Comparison of ENCODE assay signal across 19 cellular contexts in genomic region chr12:88242939-88243338, GRCh38.
DNase-seq lines count a peak whose midpoint lies in the region; ATAC-seq, FAIRE-seq and TF ChIP-seq lines count a peak whose summit lies in the region.
"Had no signal": no experiment of that assay in that cellular context is flagged by ENCODE, and none has a peak within 500 bp of the region (broad histone marks: within the 10 kb centered on the region; RNA-seq: fewer than 3 reads in every experiment).

No MANE protein-coding gene starts in this region.

- H3K4me2 ChIP-seq in A549 (peak overlapping the region; percentile 54), keratinocyte (ENCODE audit: control insufficient read depth, extremely low read depth, insufficient read depth, low read depth, low read length) (peak overlapping the region; percentile 42)

- ATAC-seq in A549 (no peak), GM18511 (IDR thresholded peaks at IDR 0.05; ENCODE audit: unreplicated experiment) (no peak)
- no peak for ATAC-seq in CD8-positive, alpha-beta T cell

- FAIRE-seq in A549 (lab: Jason Lieb, UNC) (no peak), keratinocyte (lab: Jason Lieb, UNC) (no peak)
- FAIRE-seq: HTR-8/SVneo had no signal

- H4K20me1 ChIP-seq in keratinocyte (ENCODE audit: control insufficient read depth, extremely low read depth, insufficient read depth, low read length): no peaks in the 10 kb centered on the region

- peak overlapping the region in 2 of 7 donors; percentile 14 to 65 for H3K27ac Mint-ChIP-seq in CD14-positive monocyte
- H3K27ac Mint-ChIP-seq in activated T-helper 2 cell treated with anti-CD3 and anti-CD28 coated beads, Interferon-gamma antibody, Interleukin-2, Interleukin-4, amounts not matched to agents 10 μg/mL and 5 μg/mL and 100 μg/mL, durations not matched to agents 14 hours and 24 hours and 36 hours: peak overlapping the region; percentile 93
- no peak overlapping the region for H3K27ac Mint-ChIP-seq in CD8-positive, alpha-beta T cell

- H3K27me3 Mint-ChIP-seq in CD14-positive monocyte (ENCODE audit: low read depth in 3 of 3): peaks cover 0 to 4% (median 0%) of the 10 kb centered on the region in 3 donors
- no peaks in the 10 kb centered on the region for H3K27me3 Mint-ChIP-seq in activated T-helper 2 cell treated with anti-CD3 and anti-CD28 coated beads, Interferon-gamma antibody, Interleukin-2, Interleukin-4, amounts not matched to agents 10 μg/mL and 5 μg/mL and 100 μg/mL, durations not matched to agents 14 hours and 24 hours and 36 hours (ENCODE audit: low read depth)
- H3K27me3 Mint-ChIP-seq in CD8-positive, alpha-beta T cell (ENCODE audit: low read depth): peaks cover 3% of the 10 kb centered on the region

- H3K27ac ChIP-seq in A549 (peak overlapping the region; percentile 57 to 73; a peak in 5 of 6 replicates), keratinocyte (ENCODE audit: control insufficient read depth, insufficient read depth, low read length) (peak overlapping the region; percentile 92)
- H3K27ac ChIP-seq in CD8-positive, alpha-beta T cell (ENCODE audit: low read depth, low read length): no peak overlapping the region
- H3K27ac ChIP-seq: right lobe of liver had no signal

- H3K9me3 Mint-ChIP-seq in CD14-positive monocyte: peaks cover 3 to 14% (median 10%) of the 10 kb centered on the region in 7 donors
- peaks cover 24% of the 10 kb centered on the region for H3K9me3 Mint-ChIP-seq in activated T-helper 2 cell treated with anti-CD3 and anti-CD28 coated beads, Interferon-gamma antibody, Interleukin-2, Interleukin-4, amounts not matched to agents 10 μg/mL and 5 μg/mL and 100 μg/mL, durations not matched to agents 14 hours and 24 hours and 36 hours
- peaks cover 5% of the 10 kb centered on the region for H3K9me3 Mint-ChIP-seq in CD8-positive, alpha-beta T cell

- no peaks in the 10 kb centered on the region for H3K36me3 Mint-ChIP-seq in CD14-positive monocyte
- H3K36me3 Mint-ChIP-seq in activated T-helper 2 cell treated with anti-CD3 and anti-CD28 coated beads, Interferon-gamma antibody, Interleukin-2, Interleukin-4, amounts not matched to agents 10 μg/mL and 5 μg/mL and 100 μg/mL, durations not matched to agents 14 hours and 24 hours and 36 hours (ENCODE audit: low read depth): peaks cover 10% of the 10 kb centered on the region
- H3K36me3 Mint-ChIP-seq in CD8-positive, alpha-beta T cell: no peaks in the 10 kb centered on the region
- H3K36me3 Mint-ChIP-seq: brain had no signal

- no peaks in the 10 kb centered on the region for H3K36me3 ChIP-seq in keratinocyte (ENCODE audit: control insufficient read depth in 2 of 2, extremely low read depth in 1 of 2, insufficient read depth in 2 of 2, low read length in 2 of 2)
- no peaks in the 10 kb centered on the region for H3K36me3 ChIP-seq in CD8-positive, alpha-beta T cell (ENCODE audit: insufficient read depth, low read length)
- H3K36me3 ChIP-seq: MG63, right lobe of liver, thoracic aorta had no signal

- no peaks in the 10 kb centered on the region for H3K79me2 ChIP-seq in keratinocyte (ENCODE audit: control insufficient read depth, insufficient read depth, low read length)

- POLR2A ChIA-PET in A549 (lab: Yijun Ruan, JAX): no interaction called here
- POLR2A ChIA-PET in CD8-positive, alpha-beta T cell (lab: Charles Lee): no interaction called here

- intact Hi-C loops in CD14-positive monocyte (cut with micrococcal nuclease): no loop called here
- intact Hi-C loops in activated T-helper 2 cell treated with anti-CD3 and anti-CD28 coated beads, Interferon-gamma antibody, Interleukin-2, Interleukin-4, amounts not matched to agents 10 μg/mL and 5 μg/mL and 100 μg/mL, durations not matched to agents 14 hours and 24 hours and 36 hours (cut with micrococcal nuclease): loop anchor here (1.0 to 10.0 kb wide), 4 partner anchors 56 to 208 kb away; partner anchors contain the start of genes CEP290 and TMTC3
- intact Hi-C loops in CD8-positive, alpha-beta T cell (cut with DNase I, micrococcal nuclease): no loop called here

- H3K4me1 ChIP-seq in A549: peaks cover 35% of the 10 kb centered on the region
- peaks cover 39% of the 10 kb centered on the region for H3K4me1 ChIP-seq in keratinocyte (ENCODE audit: control insufficient read depth, extremely low read depth, insufficient read depth, low read length)
- no peaks in the 10 kb centered on the region for H3K4me1 ChIP-seq in CD8-positive, alpha-beta T cell (ENCODE audit: insufficient read depth, low read length)
- H3K4me1 ChIP-seq: right lobe of liver had no signal

- H3K27me3 ChIP-seq in keratinocyte (ENCODE audit: control insufficient read depth, extremely low read depth, insufficient read depth, low read length): no peaks in the 10 kb centered on the region
- no peaks in the 10 kb centered on the region for H3K27me3 ChIP-seq in CD8-positive, alpha-beta T cell (ENCODE audit: insufficient read depth, low read length)
- H3K27me3 ChIP-seq: MG63, right lobe of liver had no signal

- no peak overlapping the region for H3K9ac ChIP-seq in keratinocyte (ENCODE audit: control insufficient read depth, extremely low read depth, insufficient read depth, low read length)

- H3K9me1 ChIP-seq in keratinocyte (ENCODE audit: control insufficient read depth, extremely low read depth, insufficient read depth, low read length): peaks cover 2% of the 10 kb centered on the region

- peaks cover 3% of the 10 kb centered on the region; the same call in 1 of the 3 replicates for H3K9me3 ChIP-seq in A549
- H3K9me3 ChIP-seq in keratinocyte (ENCODE audit: control insufficient read depth, low read depth, low read length): no peaks in the 10 kb centered on the region
- no peaks in the 10 kb centered on the region for H3K9me3 ChIP-seq in CD8-positive, alpha-beta T cell (ENCODE audit: low read length)
- H3K9me3 ChIP-seq: right lobe of liver, thoracic aorta had no signal

- no peak for TF ChIP-seq EP300 in A549 (IDR thresholded peaks at IDR 0.05)

- no peak for TF ChIP-seq CTCF in A549 (IDR thresholded peaks at IDR 0.05)
- TF ChIP-seq CTCF in CD14-positive monocyte (IDR thresholded peaks at IDR 0.05): peak; percentile 11
- no peak for TF ChIP-seq CTCF in keratinocyte (optimal IDR thresholded peaks at IDR 0.05 in 1 of 3, IDR thresholded peaks at IDR 0.05 in 1 of 3, conservative IDR thresholded peaks at IDR 0.05 in 1 of 3; ENCODE audit: extremely low read depth in 1 of 3, insufficient read depth in 2 of 3, low read length in 3 of 3)
- TF ChIP-seq CTCF in CD8-positive, alpha-beta T cell (IDR thresholded peaks at IDR 0.05): no peak

- no peak overlapping the region for H3K4me3 ChIP-seq in A549
- H3K4me3 ChIP-seq in keratinocyte (ENCODE audit: control insufficient read depth in 2 of 3, extremely low read depth in 1 of 3, insufficient read depth in 2 of 3, low read depth in 1 of 3, low read length in 3 of 3): no peak overlapping the region
- H3K4me3 ChIP-seq in CD8-positive, alpha-beta T cell (ENCODE audit: low read depth, low read length): no peak overlapping the region
- H3K4me3 ChIP-seq: MG63, right lobe of liver, thoracic aorta had no signal

- CTCF ChIA-PET in A549 (lab: Yijun Ruan, JAX): interaction anchor here (2.0 kb wide), 1 partner anchor 56 kb away, joined by 4 read pairs; no protein-coding TSS in a partner anchor
- CTCF ChIA-PET in CD8-positive, alpha-beta T cell (lab: Charles Lee): no interaction called here

- peaks cover under 1% of the 10 kb centered on the region for H3K4me1 Mint-ChIP-seq in CD14-positive monocyte
- peaks cover 34% of the 10 kb centered on the region for H3K4me1 Mint-ChIP-seq in activated T-helper 2 cell treated with anti-CD3 and anti-CD28 coated beads, Interferon-gamma antibody, Interleukin-2, Interleukin-4, amounts not matched to agents 10 μg/mL and 5 μg/mL and 100 μg/mL, durations not matched to agents 14 hours and 24 hours and 36 hours (ENCODE audit: low read depth)
- no peaks in the 10 kb centered on the region for H3K4me1 Mint-ChIP-seq in CD8-positive, alpha-beta T cell (ENCODE audit: low read depth)

- dilution Hi-C loops in keratinocyte (cut with MboI; ENCODE audit: extremely low pct_ligation_motif_present, low sequenced_read_pairs): no loop called here

- H3K4me3 Mint-ChIP-seq in CD14-positive monocyte: no peak overlapping the region
- H3K4me3 Mint-ChIP-seq in activated T-helper 2 cell treated with anti-CD3 and anti-CD28 coated beads, Interferon-gamma antibody, Interleukin-2, Interleukin-4, amounts not matched to agents 10 μg/mL and 5 μg/mL and 100 μg/mL, durations not matched to agents 14 hours and 24 hours and 36 hours (ENCODE audit: low read depth): no peak overlapping the region
- H3K4me3 Mint-ChIP-seq in CD8-positive, alpha-beta T cell: no peak overlapping the region
- H3K4me3 Mint-ChIP-seq: brain had no signal

- DNase-seq in A549 (ENCODE audit: low read depth in 1 of 2, low spot score in 1 of 2) (no peak), CD14-positive monocyte (ENCODE audit: low spot score) (no peak), keratinocyte (ENCODE audit: low read depth, low spot score) (no peak), COLO668 (lab: John Stamatoyannopoulos, UW; ENCODE audit: unreplicated experiment) (no peak), NCI-H510A treated with DMSO at 0.1 percent for 48 hours (lab: John Stamatoyannopoulos, UW) (no peak)
- no peak for DNase-seq in activated T-helper 2 cell treated with anti-CD3 and anti-CD28 coated beads, Interferon-gamma antibody, Interleukin-2, Interleukin-4, amounts not matched to agents 10 μg/mL and 5 μg/mL and 100 μg/mL, durations not matched to agents 14 hours and 24 hours and 36 hours (ENCODE audit: low spot score)
- no peak for DNase-seq in CD8-positive, alpha-beta T cell
- DNase-seq: activated gamma-delta T cell, midbrain, NCI-H1694, NCI-H345, nucleus accumbens, right lobe of liver, SIG-M5 had no signal

- TF ChIP-seq POLR2A in A549 (IDR thresholded peaks at IDR 0.05; ENCODE audit: low read length): no peak

- H2AFZ ChIP-seq in keratinocyte (ENCODE audit: control insufficient read depth, low read length): peak overlapping the region; percentile 68

- TF ChIP-seq RAD21 in A549 (conservative IDR thresholded peaks at IDR 0.05 in 1 of 2, IDR thresholded peaks at IDR 0.05 in 1 of 2): no peak

TF ChIP-seq in A549, 52 proteins besides CTCF, POLR2A, EP300 and RAD21 (continues in another document):
- TF ChIP-seq FOSB (CRISPR knock-in tag; IDR thresholded peaks at IDR 0.05): no peak
- TF ChIP-seq MYC (IDR thresholded peaks at IDR 0.05; ENCODE audit: borderline replicate concordance, low read length): no peak
- no peak for TF ChIP-seq CHD4 (IDR thresholded peaks at IDR 0.05; ENCODE audit: borderline replicate concordance)
- TF ChIP-seq, protein P1, sequence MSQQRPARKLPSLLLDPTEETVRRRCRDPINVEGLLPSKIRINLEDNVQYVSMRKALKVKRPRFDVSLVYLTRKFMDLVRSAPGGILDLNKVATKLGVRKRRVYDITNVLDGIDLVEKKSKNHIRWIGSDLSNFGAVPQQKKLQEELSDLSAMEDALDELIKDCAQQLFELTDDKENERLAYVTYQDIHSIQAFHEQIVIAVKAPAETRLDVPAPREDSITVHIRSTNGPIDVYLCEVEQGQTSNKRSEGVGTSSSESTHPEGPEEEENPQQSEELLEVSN (IDR thresholded peaks at IDR 0.05; ENCODE audit: borderline replicate concordance, low read depth): no peak
- TF ChIP-seq, protein P2, sequence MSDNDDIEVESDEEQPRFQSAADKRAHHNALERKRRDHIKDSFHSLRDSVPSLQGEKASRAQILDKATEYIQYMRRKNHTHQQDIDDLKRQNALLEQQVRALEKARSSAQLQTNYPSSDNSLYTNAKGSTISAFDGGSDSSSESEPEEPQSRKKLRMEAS (IDR thresholded peaks at IDR 0.05): no peak
